Comparison of ENCODE assay signal across 9 cellular contexts in the genomic region with DNA sequence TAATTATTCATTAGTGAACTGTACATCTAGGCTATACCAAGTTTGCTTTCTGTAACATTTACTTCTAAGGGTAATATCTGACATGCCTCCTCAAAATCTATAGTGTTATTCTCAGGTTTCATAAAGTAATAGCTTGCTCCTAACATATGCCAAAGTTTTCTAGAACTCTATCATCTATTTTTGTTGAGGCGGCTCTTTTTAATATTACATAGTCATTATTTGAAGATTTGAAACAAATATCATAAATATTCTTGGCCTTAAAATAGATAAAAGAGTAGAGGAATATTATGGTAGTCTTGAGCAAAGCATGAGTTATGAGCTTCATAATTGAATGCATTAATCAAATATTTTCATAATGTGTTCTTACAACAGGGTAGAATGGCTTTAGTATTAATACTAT.
"Had no signal": no experiment of that assay in that cellular context is flagged by ENCODE, and none has a peak within 500 bp of the region (broad histone marks: within the 10 kb centered on the region; RNA-seq: fewer than 3 reads in every experiment).

No MANE protein-coding gene starts in this region.

- H3K27ac ChIP-seq: GM23248 had no signal

- H3K4me3 ChIP-seq: GM23248, HAP-1 had no signal

- ATAC-seq: HCT116 had no signal

- H3K4me3 Mint-ChIP-seq: H9, HFFc6 had no signal

- H3K4me1 Mint-ChIP-seq: H9 had no signal

- H3K36me3 ChIP-seq: HAP-1 had no signal

- H3K4me1 ChIP-seq: HAP-1 had no signal

- DNase-seq: GM23248, GOT3, H7, H9, HCEC 1CT, HFFc6 had no signal

- H3K9me3 Mint-ChIP-seq: H9, HFFc6 had no signal

- H3K27ac Mint-ChIP-seq: H9, HFFc6 had no signal

- H2AFZ ChIP-seq: GM23248 had no signal

- H3K9ac ChIP-seq: GM23248 had no signal

- H3K9me3 ChIP-seq: HAP-1 had no signal

- FAIRE-seq: H1 had no signal
